In the genomic region with DNA sequence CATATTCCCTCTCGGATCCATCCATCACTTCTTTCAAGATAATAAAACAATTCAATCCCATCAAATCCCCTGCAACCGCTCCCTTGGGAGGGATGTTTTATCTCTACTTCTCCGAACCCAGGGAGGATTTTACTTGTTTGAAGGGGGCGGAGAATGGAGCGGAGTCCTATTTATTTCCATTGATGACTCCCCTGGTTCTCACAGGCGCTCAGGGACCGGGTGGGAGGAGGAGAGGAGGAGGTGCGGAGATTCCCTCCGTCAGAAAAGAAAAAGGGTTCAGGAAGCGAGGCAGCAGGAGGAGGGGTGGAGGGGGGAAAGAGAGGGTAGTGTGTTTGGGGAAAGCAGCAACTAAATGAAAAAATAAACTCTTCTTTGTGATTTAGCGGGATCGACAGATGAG, we compare ENCODE assay signal across 12 cellular contexts. TPM values are rescaled to one million over a fixed set of nuclear protein-coding genes. Genes with fewer than 3 reads are reported as not detected.
DNase-seq lines count a peak whose midpoint lies in the region; ATAC-seq and TF ChIP-seq lines count a peak whose summit lies in the region.
"Had no signal": no experiment of that assay in that cellular context is flagged by ENCODE, and none has a peak within 500 bp of the region (broad histone marks: within the 10 kb centered on the region; RNA-seq: fewer than 3 reads in every experiment).

No MANE protein-coding gene starts in this region.

- H3K4me3 Mint-ChIP-seq in activated naive CD4-positive, alpha-beta T cell treated with anti-CD3 and anti-CD28 coated beads, Interleukin-2, amount 50 U/mL, for 24 hours: peak overlapping the region; percentile 27
- peak overlapping the region; percentile 87 to 95 (median 89) for H3K4me3 Mint-ChIP-seq in brain

- peaks cover 27% of the 10 kb centered on the region for H3K4me1 Mint-ChIP-seq in activated naive CD4-positive, alpha-beta T cell treated with anti-CD3 and anti-CD28 coated beads, Interleukin-2, amount 50 U/mL, for 24 hours
- peaks cover 44% of the 10 kb centered on the region for H3K4me1 Mint-ChIP-seq in brain

- H3K27me3 ChIP-seq in mesendoderm (ENCODE audit: insufficient read depth, low read length, poor library complexity) (peaks cover 3% of the 10 kb centered on the region), transverse colon (peaks cover 20% of the 10 kb centered on the region)

- 100% methylated on average over 1 of the region's 12 CpGs for WGBS in mesendoderm (ENCODE audit: extremely low coverage, insufficient coverage, low lambda C conversion rate)
- 65 to 68% methylated on average over 12 of the region's 12 CpGs for WGBS in transverse colon (ENCODE audit: low coverage in 1 of 2), 2 donors

- TF ChIP-seq POLR2A in transverse colon (IDR thresholded peaks at IDR 0.05): no peak

- H3K9me3 Mint-ChIP-seq in activated naive CD4-positive, alpha-beta T cell treated with anti-CD3 and anti-CD28 coated beads, Interleukin-2, amount 50 U/mL, for 24 hours: no peaks in the 10 kb centered on the region
- H3K9me3 Mint-ChIP-seq in brain: peaks cover 0 to 5% (median 0%) of the 10 kb centered on the region in 5 experiments

- H3K18ac ChIP-seq in mesendoderm (ENCODE audit: low read length): no peak overlapping the region

- H3K23ac ChIP-seq in mesendoderm (ENCODE audit: low read length): no peak overlapping the region

- no peaks in the 10 kb centered on the region for H3K79me1 ChIP-seq in mesendoderm (ENCODE audit: low read length)

- no peaks in the 10 kb centered on the region for H3K36me3 Mint-ChIP-seq in activated naive CD4-positive, alpha-beta T cell treated with anti-CD3 and anti-CD28 coated beads, Interleukin-2, amount 50 U/mL, for 24 hours
- no peaks in the 10 kb centered on the region for H3K36me3 Mint-ChIP-seq in brain

- no peak for DNase-seq in activated naive CD4-positive, alpha-beta T cell treated with anti-CD3 and anti-CD28 coated beads, Interleukin-2, amount 50 U/mL, for 16 hours
- peak; percentile 32 for DNase-seq in mesendoderm
- DNase-seq in transverse colon: peak; percentile 11
- no peak for DNase-seq in NCI-H774 (lab: John Stamatoyannopoulos, UW)
- no peak for DNase-seq in SIG-M5 (lab: John Stamatoyannopoulos, UW)
- DNase-seq: GOT3, NCI-H1694 had no signal

- no peak overlapping the region for H3K4me2 ChIP-seq in mesendoderm (ENCODE audit: low read length)
- H3K4me2 ChIP-seq: BLaER1 had no signal

- no peak for TF ChIP-seq CTCF in brain (conservative IDR thresholded peaks at IDR 0.05)
- TF ChIP-seq CTCF in transverse colon (IDR thresholded peaks at IDR 0.05): no peak

- TF ChIP-seq EP300 in transverse colon (IDR thresholded peaks at IDR 0.05; ENCODE audit: low read depth): no peak

- no peak overlapping the region for H2BK5ac ChIP-seq in mesendoderm (ENCODE audit: low read length)

- intact Hi-C loops in transverse colon (cut with DNase I; ENCODE audit: low total_unique reads): no loop called here

- H3K27ac ChIP-seq in mesendoderm (ENCODE audit: low read depth, low read length) (no peak overlapping the region), transverse colon (peak overlapping the region; percentile 75 to 87 (median 81))
- H3K27ac ChIP-seq: BLaER1, SJSA1 had no signal

- H3K79me2 ChIP-seq in mesendoderm (ENCODE audit: control insufficient read depth, insufficient read depth, low read length): no peaks in the 10 kb centered on the region

- peaks cover 4% of the 10 kb centered on the region for H3K4me1 ChIP-seq in mesendoderm (ENCODE audit: control insufficient read depth, low read depth, low read length)
- peaks cover 0 to 48% (median 16%) of the 10 kb centered on the region in 4 donors for H3K4me1 ChIP-seq in transverse colon

- H2BK15ac ChIP-seq in mesendoderm (replicated peaks; ENCODE audit: low read depth): no peak overlapping the region

- no peak overlapping the region for H3K4me3 ChIP-seq in mesendoderm (ENCODE audit: low read length)
- peak overlapping the region in 3 of 4 donors; percentile 67 to 77 (median 68) for H3K4me3 ChIP-seq in transverse colon
- H3K4me3 ChIP-seq: BLaER1 had no signal

- H3K36me3 ChIP-seq in mesendoderm (ENCODE audit: control insufficient read depth, insufficient read depth, low read length) (no peaks in the 10 kb centered on the region), transverse colon (no peaks in the 10 kb centered on the region)
- H3K36me3 ChIP-seq: BLaER1, SJSA1 had no signal

- no peak overlapping the region for H3K27ac Mint-ChIP-seq in activated naive CD4-positive, alpha-beta T cell treated with anti-CD3 and anti-CD28 coated beads, Interleukin-2, amount 50 U/mL, for 24 hours
- peak overlapping the region in 3 of 5 experiments; percentile 60 to 85 (median 71) for H3K27ac Mint-ChIP-seq in brain

- no peak overlapping the region for H3K56ac ChIP-seq in mesendoderm (ENCODE audit: low read length)

- H3K9ac ChIP-seq in mesendoderm (ENCODE audit: low read length): no peak overlapping the region
- H3K9ac ChIP-seq: BLaER1 had no signal

- H2BK120ac ChIP-seq in mesendoderm (ENCODE audit: low read depth, low read length): no peak overlapping the region

- H3K4ac ChIP-seq in mesendoderm (ENCODE audit: low read depth, low read length): no peak overlapping the region

- H3K9me3 ChIP-seq in transverse colon: no peaks in the 10 kb centered on the region
- H3K9me3 ChIP-seq: BLaER1, SJSA1 had no signal

- ATAC-seq in GM21723 (IDR thresholded peaks at IDR 0.05; ENCODE audit: unreplicated experiment): no peak

- peaks cover 41% of the 10 kb centered on the region for H3K27me3 Mint-ChIP-seq in activated naive CD4-positive, alpha-beta T cell treated with anti-CD3 and anti-CD28 coated beads, Interleukin-2, amount 50 U/mL, for 24 hours
- peaks cover 50% of the 10 kb centered on the region for H3K27me3 Mint-ChIP-seq in brain

- in situ Hi-C loops in transverse colon (cut with MboI; ENCODE audit: low pct_ligation_motif_present in 1 of 4, low pct_unique_long_range_greater_than_20kb in 1 of 4, low sequenced_read_pairs in 3 of 4): no loop called here

- no peak overlapping the region for H4K8ac ChIP-seq in mesendoderm (ENCODE audit: low read depth, low read length)

- H4K5ac ChIP-seq in mesendoderm (ENCODE audit: low read length): no peak overlapping the region

- H2AK5ac ChIP-seq in mesendoderm (ENCODE audit: low read length): no peak overlapping the region

RNA-seq across cellular contexts. Expression of a gene that starts 2.1 kb away (rescaled TPM):
- 0.42 TPM for polyA plus RNA-seq in brain (ENCODE audit: insufficient read depth, low read depth, low replicate concordance)
- 0.10 TPM for polyA plus RNA-seq in mesendoderm (2013, experiment 1 of 2)
- 0.10 TPM for polyA plus RNA-seq in mesendoderm (2013, experiment 2 of 2)
- 1 to 10 TPM; 1.9 to 7.8 (median 4.8) TPM for total RNA-seq in transverse colon
- total RNA-seq: SJSA1 had no signal

Comparison
In these comparisons a context has a peak if more than half of its experiments do, and no peak if none do; other contexts are left out.
1. DNase-seq: peak in mesendoderm (single experiment) and transverse colon (single experiment); none in activated naive CD4-positive, alpha-beta T cell treated with anti-CD3 and anti-CD28 coated beads, Interleukin-2, amount 50 U/mL, for 16 hours (single experiment), NCI-H774 (single experiment) and SIG-M5 (single experiment).